In the genomic region with DNA sequence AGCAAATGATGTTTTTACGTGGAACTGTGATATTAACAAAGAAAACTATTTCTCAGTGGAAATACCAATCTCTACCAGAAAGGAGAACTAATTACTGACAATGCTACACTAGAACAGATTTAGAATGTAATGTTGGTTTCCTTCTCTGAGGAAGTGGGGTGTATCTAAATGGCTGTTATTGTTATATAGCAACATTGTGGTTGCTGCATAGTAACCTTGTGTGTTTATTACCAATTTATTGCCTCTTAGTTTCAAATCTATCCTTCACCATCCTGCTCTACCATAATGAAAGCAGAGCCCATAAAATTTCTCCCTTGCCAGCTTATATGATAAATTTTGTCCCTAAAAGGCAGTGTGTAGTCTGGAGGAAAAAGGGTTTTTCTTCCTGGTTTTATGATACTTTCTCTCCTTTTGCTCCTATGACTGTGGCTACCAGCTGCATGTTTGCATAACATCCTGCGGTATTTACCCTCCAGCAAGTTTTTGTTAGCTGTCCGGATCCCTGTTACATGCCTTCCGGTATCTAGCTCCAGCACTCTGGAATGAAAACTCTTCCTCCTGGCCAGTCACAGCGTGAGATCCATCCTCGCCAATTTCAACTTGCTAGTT, we compare ENCODE assay signal across 8 cellular contexts. TPM values are rescaled to one million over a fixed set of nuclear protein-coding genes. Genes with fewer than 3 reads are reported as not detected.
DNase-seq lines count a peak whose midpoint lies in the region; ATAC-seq and TF ChIP-seq lines count a peak whose summit lies in the region.

No MANE protein-coding gene starts in this region.

- H3K27me3 ChIP-seq in heart left ventricle: no peaks in the 10 kb centered on the region
- H3K27me3 ChIP-seq in smooth muscle cell (ENCODE audit: low read depth): no peaks in the 10 kb centered on the region

- ATAC-seq in GM21360 (IDR thresholded peaks at IDR 0.05; ENCODE audit: unreplicated experiment) (peak; percentile 77), HG03565 (IDR thresholded peaks at IDR 0.05; ENCODE audit: unreplicated experiment) (peak; percentile 74), heart left ventricle (peak in 3 of 4 donors; percentile 80 to 82 (median 82))

- TF ChIP-seq CTCF in heart left ventricle (IDR thresholded peaks at IDR 0.05) (no peak), smooth muscle cell (IDR thresholded peaks at IDR 0.05; ENCODE audit: borderline replicate concordance, insufficient read depth, poor library complexity, severe bottlenecking) (no peak)

- in situ Hi-C loops in SK-MEL-5 (cut with HindIII; ENCODE audit: low pct_unique_long_range_greater_than_20kb, low sequenced_read_pairs): no loop called here

- DNase-seq in COLO668 (lab: John Stamatoyannopoulos, UW; ENCODE audit: unreplicated experiment) (peak; percentile 67), SK-MEL-5 (ENCODE audit: low read depth, low spot score) (peak; percentile 85), heart left ventricle (peak in 2 of 5 donors; percentile 22 to 29), smooth muscle cell (lab: John Stamatoyannopoulos, UW; ENCODE audit: unreplicated experiment) (no peak), T-helper 1 cell (no peak), NCI-H1092 treated with DMSO at 0.1 percent for 48 hours (lab: John Stamatoyannopoulos, UW) (no peak)

- H3K79me2 ChIP-seq in smooth muscle cell (ENCODE audit: low read depth): no peaks in the 10 kb centered on the region

- H3K9ac ChIP-seq in smooth muscle cell (ENCODE audit: low read depth): peak overlapping the region; percentile 55

- TF ChIP-seq POLR2A in heart left ventricle (IDR thresholded peaks at IDR 0.05): no peak

- WGBS in heart left ventricle, 4 donors: 42 to 50% (median 48%) methylated on average over 6 of the region's 6 CpGs
- WGBS in smooth muscle cell (ENCODE audit: low lambda C conversion rate): 33% methylated on average over 6 of the region's 6 CpGs

- peak overlapping the region; percentile 73 for H2AFZ ChIP-seq in smooth muscle cell (ENCODE audit: low read depth)

- no peaks in the 10 kb centered on the region for H3K36me3 ChIP-seq in heart left ventricle
- no peaks in the 10 kb centered on the region for H3K36me3 ChIP-seq in smooth muscle cell (ENCODE audit: low read depth)

- H3K27ac ChIP-seq in heart left ventricle (peak overlapping the region in 5 of 12 donors; percentile 11 to 74 (median 38)), smooth muscle cell (ENCODE audit: low read depth) (peak overlapping the region; percentile 81)

- no peaks in the 10 kb centered on the region for H3K9me3 ChIP-seq in heart left ventricle
- no peaks in the 10 kb centered on the region for H3K9me3 ChIP-seq in smooth muscle cell (replicated peaks; ENCODE audit: low read depth)

- H3K4me1 ChIP-seq in heart left ventricle (peaks cover 0 to 28% (median 0%) of the 10 kb centered on the region in 12 donors), smooth muscle cell (ENCODE audit: low read depth) (peaks cover 5% of the 10 kb centered on the region)

- intact Hi-C loops in heart left ventricle (cut with DNase I): no loop called here

- H3F3A ChIP-seq in smooth muscle cell (ENCODE audit: low read depth): no peaks in the 10 kb centered on the region

- no peaks in the 10 kb centered on the region for H4K20me1 ChIP-seq in smooth muscle cell (ENCODE audit: low read depth)

- H3K4me2 ChIP-seq in smooth muscle cell: peak overlapping the region; percentile 68

- H3K4me3 ChIP-seq in heart left ventricle (peak overlapping the region in 2 of 12 donors; percentile 3 to 16), smooth muscle cell (no peak overlapping the region)

RNA-seq across cellular contexts. Expression of a gene that starts 5.7 kb away (rescaled TPM):
- total RNA-seq in SK-MEL-5 (2014; rRNA removed; shearing (Covaris generic)): 0.50 and 1.2 TPM in 2 replicates
- polyA plus RNA-seq in SK-MEL-5 (2015; cell fraction: cytosol; rRNA removed): 0.09 and 0.17 TPM in 2 replicates
- polyA plus RNA-seq in SK-MEL-5 (2015; cell fraction: nucleus; rRNA removed): 2.6 and 6.7 TPM in 2 replicates
- 1 to 10 TPM in 2 of 9 donors, under 1 TPM in 5, not detected in 2; 0.45 to 6.6 (median 0.49) TPM for total RNA-seq in heart left ventricle
- polyA plus RNA-seq in heart left ventricle: under 1 TPM; 0.28 to 0.69 TPM
- total RNA-seq in smooth muscle cell: not detected in 2 replicates
- polyA plus RNA-seq in smooth muscle cell: 0.22 TPM in 1 of 2 replicates, not detected in the other

RNA-seq across cellular contexts. Expression of a gene that starts 14.1 kb away (rescaled TPM):
- total RNA-seq in SK-MEL-5 (2014; rRNA removed; shearing (Covaris generic)): 0.16 TPM in 1 of 2 replicates, not detected in the other
- not detected in 2 replicates for polyA plus RNA-seq in SK-MEL-5 (2015; cell fraction: cytosol; rRNA removed)
- 1.2 and 2.2 TPM in 2 replicates for polyA plus RNA-seq in SK-MEL-5 (2015; cell fraction: nucleus; rRNA removed)
- 1 to 10 TPM in 1 of 9 donors, not detected in 8; 1.1 TPM for total RNA-seq in heart left ventricle
- polyA plus RNA-seq in heart left ventricle: not detected
- total RNA-seq in smooth muscle cell: not detected in 2 replicates
- polyA plus RNA-seq in smooth muscle cell: not detected in 2 replicates

RNA-seq across cellular contexts. Expression of a gene that starts 24.9 kb away (rescaled TPM):
- 0.66 and 1.7 TPM in 2 replicates for total RNA-seq in SK-MEL-5 (2014; rRNA removed; shearing (Covaris generic))
- 0.44 and 0.58 TPM in 2 replicates for polyA plus RNA-seq in SK-MEL-5 (2015; cell fraction: cytosol; rRNA removed)
- 4.3 and 4.5 TPM in 2 replicates for polyA plus RNA-seq in SK-MEL-5 (2015; cell fraction: nucleus; rRNA removed)
- not detected for total RNA-seq in heart left ventricle
- not detected for polyA plus RNA-seq in heart left ventricle
- not detected in 2 replicates for total RNA-seq in smooth muscle cell
- not detected in 2 replicates for polyA plus RNA-seq in smooth muscle cell

RNA-seq across cellular contexts. Expression of a gene that starts 40.3 kb away (rescaled TPM):
- not detected in 2 replicates for total RNA-seq in SK-MEL-5 (2014; rRNA removed; shearing (Covaris generic))
- not detected in 2 replicates for polyA plus RNA-seq in SK-MEL-5 (2015; cell fraction: cytosol; rRNA removed)
- polyA plus RNA-seq in SK-MEL-5 (2015; cell fraction: nucleus; rRNA removed): 0.25 TPM in 1 of 2 replicates, not detected in the other
- total RNA-seq in heart left ventricle (under 1 TPM in 1 of 9 donors, not detected in 8; 0.51 TPM), smooth muscle cell (not detected in 2 replicates)
- polyA plus RNA-seq in heart left ventricle (not detected), smooth muscle cell (not detected in 2 replicates)

RNA-seq across cellular contexts. Expression of a gene that starts 57.7 kb away (rescaled TPM):
- 0.21 and 0.24 TPM in 2 replicates for total RNA-seq in SK-MEL-5 (2014; rRNA removed; shearing (Covaris generic))
- polyA plus RNA-seq in SK-MEL-5 (2015; cell fraction: cytosol; rRNA removed): 0.18 TPM in 1 of 2 replicates, not detected in the other
- not detected in 2 replicates for polyA plus RNA-seq in SK-MEL-5 (2015; cell fraction: nucleus; rRNA removed)
- total RNA-seq in heart left ventricle (1 to 10 TPM in 1 of 9 donors, under 1 TPM in 2, not detected in 6; 0.18 to 1.2 (median 0.32) TPM), smooth muscle cell (not detected in 2 replicates)
- polyA plus RNA-seq in heart left ventricle (under 1 TPM; 0.10 to 0.61 TPM), smooth muscle cell (not detected in 2 replicates)

Comparison
In these comparisons a context has a peak if more than half of its experiments do, and no peak if none do; other contexts are left out.
1. DNase-seq: peak in COLO668 (single experiment) and SK-MEL-5 (single experiment); none in smooth muscle cell (single experiment), T-helper 1 cell (0 of 5) and NCI-H1092 treated with DMSO at 0.1 percent for 48 hours (single experiment).
2. Peak in every context shown above with its lines, with median percentiles within 50 percentile points of each other: ATAC-seq.